ENCODE assay signal across 19 cellular contexts in genomic region chr17:75820411-75821080, GRCh38. TPM values are rescaled to one million over a fixed set of nuclear protein-coding genes. Genes with fewer than 3 reads are reported as not detected.
A peak's percentile ranks its signal among the peaks of the same experiment; 100 is the strongest.
DNase-seq lines count a peak whose midpoint lies in the region; ATAC-seq, FAIRE-seq and TF ChIP-seq lines count a peak whose summit lies in the region.
"Had no signal": no experiment of that assay in that cellular context is flagged by ENCODE, and none has a peak within 500 bp of the region (broad histone marks: within the 10 kb centered on the region; RNA-seq: fewer than 3 reads in every experiment).

No MANE protein-coding gene starts in this region.

- 85% methylated on average over 15 of the region's 15 CpGs for WGBS in SK-N-SH (ENCODE audit: low lambda C conversion rate)
- WGBS in HepG2 (ENCODE audit: low lambda C conversion rate), result 81% methylated on average over 13 of the region's 15 CpGs
- 70% methylated on average over 2 of the region's 15 CpGs for WGBS in right lobe of liver (ENCODE audit: insufficient coverage, low coverage, low lambda C conversion rate, missing lambda C conversion rate)

- ATAC-seq in SK-N-SH treated with all-trans-retinoic acid at 6 μM for 48 hours, result no peak
- no peak for ATAC-seq in HepG2
- no peak for ATAC-seq in right lobe of liver
- no peak for ATAC-seq in central memory CD8-positive, alpha-beta T cell (replicated peaks; ENCODE audit: extremely low read depth, poor library complexity, severe bottlenecking)
- no peak for ATAC-seq in stimulated activated effector memory CD8-positive, alpha-beta T cell treated with anti-CD3 and anti-CD28 coated beads, Interleukin-12 subunit alpha, Interleukin-12 subunit beta, amount 100 ng/mL, for 72 hours
- ATAC-seq in GM23338, result no peak
- ATAC-seq: PC-3 had no signal

- POLR2A ChIA-PET in SK-N-SH (lab: Yijun Ruan, JAX) (interaction anchor here (0.9 to 4.7 kb wide), 4 partner anchors 11 to 45 kb away, joined by 3 to 31 read pairs (median 6); partner anchors contain the start of gene UNK), HepG2 (lab: Yijun Ruan, JAX) (interaction anchor here (0.6 to 3.9 kb wide), 4 partner anchors 23 to 304 kb away, joined by 3 to 24 read pairs (median 6); partner anchors contain the start of gene UNC13D)

- H3K4me2 ChIP-seq in SK-N-SH, result no peak overlapping the region
- no peak overlapping the region for H3K4me2 ChIP-seq in HepG2 (ENCODE audit: low read depth, low read length)
- no peak overlapping the region for H3K4me2 ChIP-seq in GM23338
- H3K4me2 ChIP-seq: KMS-11 had no signal

- in situ Hi-C loops in HepG2 (cut with HindIII; ENCODE audit: extremely low pct_ligation_motif_present, low pct_unique_long_range_greater_than_20kb), result no loop called here

- no peak for TF ChIP-seq POLR2A in HepG2 (IDR thresholded peaks at IDR 0.05; ENCODE audit: insufficient read depth in 1 of 2, low read depth in 2 of 2, low read length in 2 of 2)
- TF ChIP-seq POLR2A in right lobe of liver (IDR thresholded peaks at IDR 0.05), result no peak

- peaks cover 2% of the 10 kb centered on the region for H3F3A ChIP-seq in SK-N-SH (replicated peaks; ENCODE audit: insufficient read depth)
- 0 out of 2 replicates have a peak, but pooled peaks cover 4% of the 10 kb centered on the region for H3F3A ChIP-seq in GM23338 (replicated peaks; ENCODE audit: low read depth)

- DNase-seq in SK-N-SH, result peak; percentile 48
- DNase-seq in HepG2 (ENCODE audit: low spot score), result no peak
- no peak for DNase-seq in right lobe of liver
- DNase-seq in central memory CD8-positive, alpha-beta T cell (ENCODE audit: low spot score in 2 of 2), result no peak
- DNase-seq in stimulated activated effector memory CD8-positive, alpha-beta T cell treated with anti-CD3 and anti-CD28 coated beads, Interleukin-12 subunit alpha, Interleukin-12 subunit beta, amount 100 ng/mL, for 72 hours (ENCODE audit: low spot score in 2 of 2), result no peak
- DNase-seq in NCI-H69 (lab: John Stamatoyannopoulos, UW), result no peak
- DNase-seq in GM23338 (ENCODE audit: low spot score), result no peak
- DNase-seq: GDM1, HFFc6, MG63, NCI-H1092, NCI-H146, NCI-H2081, NCI-H82, PC-3 had no signal

- H3K36me3 Mint-ChIP-seq in central memory CD8-positive, alpha-beta T cell (ENCODE audit: insufficient read depth), result peaks cover 16% of the 10 kb centered on the region
- peaks cover 77% of the 10 kb centered on the region for H3K36me3 Mint-ChIP-seq in stimulated activated effector memory CD8-positive, alpha-beta T cell treated with anti-CD3 and anti-CD28 coated beads, Interleukin-12 subunit alpha, Interleukin-12 subunit beta, amount 100 ng/mL, for 72 hours
- peaks cover 53% of the 10 kb centered on the region for H3K36me3 Mint-ChIP-seq in GM23338 (ENCODE audit: low read depth)

- H3K4me3 Mint-ChIP-seq in central memory CD8-positive, alpha-beta T cell, result no peak overlapping the region
- no peak overlapping the region for H3K4me3 Mint-ChIP-seq in stimulated activated effector memory CD8-positive, alpha-beta T cell treated with anti-CD3 and anti-CD28 coated beads, Interleukin-12 subunit alpha, Interleukin-12 subunit beta, amount 100 ng/mL, for 72 hours
- no peak overlapping the region for H3K4me3 Mint-ChIP-seq in GM23338
- H3K4me3 Mint-ChIP-seq: HFFc6 had no signal

- TF ChIP-seq RAD21 in SK-N-SH (IDR thresholded peaks at IDR 0.05; ENCODE audit: low read length), result no peak
- TF ChIP-seq RAD21 in HepG2 (CRISPR knock-in tag; IDR thresholded peaks at IDR 0.05), result no peak

- TF ChIP-seq EP300 in SK-N-SH (IDR thresholded peaks at IDR 0.05; ENCODE audit: borderline replicate concordance in 1 of 2, low read depth in 1 of 2, low read length in 1 of 2) (no peak), HepG2 (IDR thresholded peaks at IDR 0.05; ENCODE audit: low read depth in 2 of 2, low read length in 2 of 2) (no peak), HepG2 (CRISPR knock-in tag; IDR thresholded peaks at IDR 0.05; ENCODE audit: borderline replicate concordance) (no peak)

- peaks cover under 1 to 22% of the 10 kb centered on the region in 2 experiments; a peak in 2 of 4 replicates for H3K4me1 ChIP-seq in SK-N-SH (ENCODE audit: control insufficient read depth in 1 of 2, insufficient read depth in 2 of 2, low read depth in 1 of 2, low read length in 1 of 2)
- no peaks in the 10 kb centered on the region for H3K4me1 ChIP-seq in HepG2 (ENCODE audit: insufficient read depth, low read length)
- H3K4me1 ChIP-seq in right lobe of liver, result peaks cover 0 to 10% (median 0%) of the 10 kb centered on the region in 4 donors
- H3K4me1 ChIP-seq in GM23338 (ENCODE audit: insufficient read depth), result no peaks in the 10 kb centered on the region

- H3K9me3 Mint-ChIP-seq in central memory CD8-positive, alpha-beta T cell, result no peaks in the 10 kb centered on the region
- H3K9me3 Mint-ChIP-seq in stimulated activated effector memory CD8-positive, alpha-beta T cell treated with anti-CD3 and anti-CD28 coated beads, Interleukin-12 subunit alpha, Interleukin-12 subunit beta, amount 100 ng/mL, for 72 hours, result no peaks in the 10 kb centered on the region
- no peaks in the 10 kb centered on the region for H3K9me3 Mint-ChIP-seq in GM23338
- H3K9me3 Mint-ChIP-seq: HFFc6 had no signal

- CTCF ChIA-PET in SK-N-SH (lab: Yijun Ruan, JAX) (interaction anchor here (0.8 to 11.0 kb wide), 9 partner anchors 10 to 726 kb away, joined by 3 to 111 read pairs (median 7); partner anchors contain the start of gene SMIM5), HepG2 (lab: Yijun Ruan, JAX; ENCODE audit: low intra/inter-chr PET ratio, low total read pairs) (no interaction called here)

- H3K27ac ChIP-seq in SK-N-SH (ENCODE audit: low read depth in 2 of 2, low read length in 1 of 2) (0 out of 4 replicates have a peak overlapping the region, but pooled peaks of 1 of the 2 experiments have one; percentile 23), HepG2 (ENCODE audit: extremely low read length, insufficient read depth, low read length) (no peak overlapping the region), right lobe of liver (no peak overlapping the region), GM23338 (ENCODE audit: low read depth) (no peak overlapping the region)
- H3K27ac ChIP-seq: KMS-11 had no signal

- H3K4me1 Mint-ChIP-seq in central memory CD8-positive, alpha-beta T cell, result peaks cover 18% of the 10 kb centered on the region
- peaks cover 20% of the 10 kb centered on the region for H3K4me1 Mint-ChIP-seq in stimulated activated effector memory CD8-positive, alpha-beta T cell treated with anti-CD3 and anti-CD28 coated beads, Interleukin-12 subunit alpha, Interleukin-12 subunit beta, amount 100 ng/mL, for 72 hours
- no peaks in the 10 kb centered on the region for H3K4me1 Mint-ChIP-seq in GM23338

- TF ChIP-seq CTCF in SK-N-SH (IDR thresholded peaks at IDR 0.05), result no peak
- TF ChIP-seq CTCF in HepG2 (CRISPR knock-in tag; IDR thresholded peaks at IDR 0.05), result no peak
- no peak for TF ChIP-seq CTCF in right lobe of liver (IDR thresholded peaks at IDR 0.05)
- TF ChIP-seq CTCF in GM23338 (conservative IDR thresholded peaks at IDR 0.05; ENCODE audit: low read depth in 2 of 2), result no peak

- H3K4me3 ChIP-seq in SK-N-SH (ENCODE audit: low read depth in 2 of 2, low read length in 1 of 2) (no peak overlapping the region), HepG2 (replicated peaks in 1 of 3; ENCODE audit: insufficient read depth in 1 of 3, low read depth in 2 of 3, low read length in 3 of 3) (no peak overlapping the region), right lobe of liver (no peak overlapping the region), GM23338 (no peak overlapping the region)
- H3K4me3 ChIP-seq: MG63 had no signal

- no peak overlapping the region for H2AFZ ChIP-seq in SK-N-SH (ENCODE audit: low read depth)
- no peak overlapping the region for H2AFZ ChIP-seq in HepG2 (ENCODE audit: low read length)
- no peak overlapping the region for H2AFZ ChIP-seq in GM23338

- peak overlapping the region; percentile 80 for H3K27ac Mint-ChIP-seq in central memory CD8-positive, alpha-beta T cell (ENCODE audit: low read depth)
- H3K27ac Mint-ChIP-seq in stimulated activated effector memory CD8-positive, alpha-beta T cell treated with anti-CD3 and anti-CD28 coated beads, Interleukin-12 subunit alpha, Interleukin-12 subunit beta, amount 100 ng/mL, for 72 hours, result peak overlapping the region; percentile 91
- no peak overlapping the region for H3K27ac Mint-ChIP-seq in GM23338
- H3K27ac Mint-ChIP-seq: HFFc6 had no signal

- H3K9ac ChIP-seq in SK-N-SH (no peak overlapping the region), HepG2 (ENCODE audit: insufficient read depth, low read depth, low read length) (no peak overlapping the region)
- H3K9ac ChIP-seq: KMS-11 had no signal

- no peaks in the 10 kb centered on the region for H3K27me3 Mint-ChIP-seq in central memory CD8-positive, alpha-beta T cell
- H3K27me3 Mint-ChIP-seq in GM23338 (ENCODE audit: insufficient read depth, low read depth, poor library complexity), result peaks cover 4% of the 10 kb centered on the region

- FAIRE-seq in HepG2 (lab: Jason Lieb, UNC), result no peak
- FAIRE-seq: GM12891, GM18507 had no signal

- H3K9me3 ChIP-seq in SK-N-SH (no peaks in the 10 kb centered on the region), HepG2 (ENCODE audit: low read length) (no peaks in the 10 kb centered on the region), right lobe of liver (no peaks in the 10 kb centered on the region)
- H3K9me3 ChIP-seq: MG63 had no signal

- H3K9me2 ChIP-seq in SK-N-SH, result no peaks in the 10 kb centered on the region
- H3K9me2 ChIP-seq in GM23338 (ENCODE audit: insufficient read depth), result no peaks in the 10 kb centered on the region

- peaks cover 19 to 80% of the 10 kb centered on the region in 2 experiments for H3K36me3 ChIP-seq in SK-N-SH (replicated peaks in 1 of 2; ENCODE audit: control insufficient read depth in 1 of 2, insufficient read depth in 2 of 2, low read length in 1 of 2)
- H3K36me3 ChIP-seq in HepG2 (replicated peaks in 1 of 2; ENCODE audit: control insufficient read depth in 1 of 2, insufficient read depth in 2 of 2, low read length in 2 of 2), result peaks cover 47 to 83% of the 10 kb centered on the region in 2 experiments
- peaks cover 0 to 44% (median 15%) of the 10 kb centered on the region in 4 donors for H3K36me3 ChIP-seq in right lobe of liver
- H3K36me3 ChIP-seq in GM23338 (ENCODE audit: insufficient read depth), result no peaks in the 10 kb centered on the region; the same call in none of the 2 replicates

- no TSS peak for BruUV-seq in HepG2 (replicated peaks; lab: Mats Ljungman, UMichigan)

- intact Hi-C loops in HepG2 (cut with micrococcal nuclease; ENCODE audit: unreplicated experiment) (no loop called here), right lobe of liver (cut with DNase I) (loop anchor here in 1 of 2 donors (10.0 kb wide), 1 partner anchor 66 kb away; no protein-coding TSS in a partner anchor)

- no peaks in the 10 kb centered on the region for H3K27me3 ChIP-seq in SK-N-SH (ENCODE audit: insufficient read depth)
- no peaks in the 10 kb centered on the region for H3K27me3 ChIP-seq in HepG2 (ENCODE audit: control insufficient read depth in 1 of 2, insufficient read depth in 2 of 2, low read length in 2 of 2)
- H3K27me3 ChIP-seq in right lobe of liver, result no peaks in the 10 kb centered on the region
- H3K27me3 ChIP-seq in GM23338 (ENCODE audit: insufficient read depth), result no peaks in the 10 kb centered on the region
- H3K27me3 ChIP-seq: MG63 had no signal

- H4K20me1 ChIP-seq in SK-N-SH (ENCODE audit: insufficient read depth) (no peaks in the 10 kb centered on the region), HepG2 (ENCODE audit: insufficient read depth, low read length) (no peaks in the 10 kb centered on the region), GM23338 (replicated peaks; ENCODE audit: insufficient read depth) (no peaks in the 10 kb centered on the region; the same call in 1 of the 2 replicates)

- H3K79me2 ChIP-seq in SK-N-SH (ENCODE audit: insufficient read depth) (no peaks in the 10 kb centered on the region), HepG2 (ENCODE audit: insufficient read depth, low read length) (no peaks in the 10 kb centered on the region), GM23338 (replicated peaks; ENCODE audit: insufficient read depth) (no peaks in the 10 kb centered on the region)

RNA-seq across cellular contexts. Expression of gene UNC13D, which starts 23.7 kb away (rescaled TPM):
- polyA plus RNA-seq in SK-N-SH (2012; rRNA removed) (0.99 and 1.3 TPM in 2 replicates), HepG2 (2011; rRNA removed) (29.7 and 40.0 TPM in 2 replicates), GM23338 (2016; fragmentation: Nextera tagmentation; extraction: Ambion mirVana) (10.5 and 10.8 TPM in 2 replicates)
- polyA plus RNA-seq in SK-N-SH (2012; cell fraction: cytosol; rRNA removed), result 0.41 and 1.2 TPM in 2 replicates
- 6.5 and 8.9 TPM in 2 replicates for polyA plus RNA-seq in SK-N-SH (2012; cell fraction: nucleus; rRNA removed)
- total RNA-seq in HepG2 (2016; rRNA removed; fragmentation: Illumina TruSeq; extraction: Trizol) (27.2 and 42.7 TPM in 2 replicates), right lobe of liver (10 to 100 TPM in 3 of 6 experiments, 1 to 10 TPM in 3; 3.4 to 12.5 (median 10.7) TPM)
- 14.5 and 15.7 TPM in 2 replicates for total RNA-seq in HepG2 (2016; cell fraction: cytosol; rRNA removed; fragmentation: Illumina TruSeq; extraction: Trizol; ENCODE audit: low read depth)
- 22.9 and 43.4 TPM in 2 replicates for total RNA-seq in HepG2 (2016; cell fraction: insoluble cytoplasmic fraction; rRNA removed; fragmentation: Illumina TruSeq; extraction: Trizol)
- 23.8 and 27.2 TPM in 2 replicates for total RNA-seq in HepG2 (2016; cell fraction: membrane; rRNA removed; fragmentation: Illumina TruSeq; extraction: Trizol)
- 38.7 and 48.5 TPM in 2 replicates for total RNA-seq in HepG2 (2016; cell fraction: nucleus; rRNA removed; fragmentation: Illumina TruSeq; extraction: Trizol)
- polyA plus RNA-seq in HepG2 (2011; cell fraction: cytosol; rRNA removed), result 7.5 and 12.9 TPM in 2 replicates
- polyA plus RNA-seq in HepG2 (2011; cell fraction: nucleus; rRNA removed), result 244 and 327 TPM in 2 replicates
- 21.7 and 27.3 TPM in 2 replicates for polyA plus RNA-seq in HepG2 (2012)
- 6.0 and 6.9 TPM in 2 replicates for polyA plus RNA-seq in HepG2 (2016; cell fraction: cytosol; fragmentation: Illumina TruSeq; extraction: Trizol; ENCODE audit: low read depth)
- polyA plus RNA-seq in HepG2 (2016; cell fraction: insoluble cytoplasmic fraction; fragmentation: Illumina TruSeq; extraction: Trizol; ENCODE audit: low read depth), result 21.6 and 29.9 TPM in 2 replicates
- 17.3 and 18.9 TPM in 2 replicates for polyA plus RNA-seq in HepG2 (2016; cell fraction: membrane; fragmentation: Illumina TruSeq; extraction: Trizol; ENCODE audit: low read depth)
- 126 and 127 TPM in 2 replicates for polyA plus RNA-seq in HepG2 (2016; cell fraction: nucleus; fragmentation: Illumina TruSeq; extraction: Trizol; ENCODE audit: insufficient read depth, low read depth)
- polyA minus RNA-seq in HepG2 (2011; rRNA and poly(A)+ RNA removed; ENCODE audit: low replicate concordance), result 76.6 and 82.7 TPM in 2 replicates
- polyA minus RNA-seq in HepG2 (2011; cell fraction: cytosol; rRNA and poly(A)+ RNA removed), result 20.3 and 24.5 TPM in 2 replicates
- polyA minus RNA-seq in HepG2 (2011; cell fraction: nucleus; rRNA and poly(A)+ RNA removed), result 59.1 and 68.5 TPM in 2 replicates
- total RNA-seq in GM23338 (2014; rRNA removed; shearing (Covaris generic)), result 3.8 and 5.9 TPM in 2 replicates

RNA-seq across cellular contexts. Expression of gene WBP2, which starts 34.6 kb away (rescaled TPM):
- polyA plus RNA-seq in SK-N-SH (2012; rRNA removed), result 49.7 and 55.8 TPM in 2 replicates
- 31.9 and 42.5 TPM in 2 replicates for polyA plus RNA-seq in SK-N-SH (2012; cell fraction: cytosol; rRNA removed)
- 63.2 and 67.1 TPM in 2 replicates for polyA plus RNA-seq in SK-N-SH (2012; cell fraction: nucleus; rRNA removed)
- 28.2 and 29.2 TPM in 2 replicates for total RNA-seq in HepG2 (2016; rRNA removed; fragmentation: Illumina TruSeq; extraction: Trizol)
- 15.4 and 19.3 TPM in 2 replicates for total RNA-seq in HepG2 (2016; cell fraction: cytosol; rRNA removed; fragmentation: Illumina TruSeq; extraction: Trizol; ENCODE audit: low read depth)
- total RNA-seq in HepG2 (2016; cell fraction: insoluble cytoplasmic fraction; rRNA removed; fragmentation: Illumina TruSeq; extraction: Trizol), result 23.5 and 33.2 TPM in 2 replicates
- 22.1 and 25.3 TPM in 2 replicates for total RNA-seq in HepG2 (2016; cell fraction: membrane; rRNA removed; fragmentation: Illumina TruSeq; extraction: Trizol)
- 17.9 and 23.5 TPM in 2 replicates for total RNA-seq in HepG2 (2016; cell fraction: nucleus; rRNA removed; fragmentation: Illumina TruSeq; extraction: Trizol)
- 29.5 and 34.6 TPM in 2 replicates for polyA plus RNA-seq in HepG2 (2011; rRNA removed)
- 24.9 and 26.1 TPM in 2 replicates for polyA plus RNA-seq in HepG2 (2011; cell fraction: cytosol; rRNA removed)
- 77.1 and 77.4 TPM in 2 replicates for polyA plus RNA-seq in HepG2 (2011; cell fraction: nucleus; rRNA removed)
- polyA plus RNA-seq in HepG2 (2012), result 95.2 and 97.1 TPM in 2 replicates
- 14.4 and 17.2 TPM in 2 replicates for polyA plus RNA-seq in HepG2 (2016; cell fraction: cytosol; fragmentation: Illumina TruSeq; extraction: Trizol; ENCODE audit: low read depth)
- polyA plus RNA-seq in HepG2 (2016; cell fraction: insoluble cytoplasmic fraction; fragmentation: Illumina TruSeq; extraction: Trizol; ENCODE audit: low read depth), result 51.6 and 76.7 TPM in 2 replicates
- polyA plus RNA-seq in HepG2 (2016; cell fraction: membrane; fragmentation: Illumina TruSeq; extraction: Trizol; ENCODE audit: low read depth), result 27.3 and 29.7 TPM in 2 replicates
- polyA plus RNA-seq in HepG2 (2016; cell fraction: nucleus; fragmentation: Illumina TruSeq; extraction: Trizol; ENCODE audit: insufficient read depth, low read depth), result 87.1 and 89.4 TPM in 2 replicates
- polyA minus RNA-seq in HepG2 (2011; rRNA and poly(A)+ RNA removed; ENCODE audit: low replicate concordance), result 39.8 and 42.3 TPM in 2 replicates
- polyA minus RNA-seq in HepG2 (2011; cell fraction: cytosol; rRNA and poly(A)+ RNA removed), result 35.5 and 39.9 TPM in 2 replicates
- polyA minus RNA-seq in HepG2 (2011; cell fraction: nucleus; rRNA and poly(A)+ RNA removed), result 30.1 and 38.2 TPM in 2 replicates
- total RNA-seq in right lobe of liver, result 10 to 100 TPM; 57.5 to 99.2 (median 68.7) TPM
- total RNA-seq in GM23338 (2014; rRNA removed; shearing (Covaris generic)), result 34.9 and 36.2 TPM in 2 replicates
- polyA plus RNA-seq in GM23338 (2016; fragmentation: Nextera tagmentation; extraction: Ambion mirVana), result 59.5 and 63.5 TPM in 2 replicates

RNA-seq across cellular contexts. Expression of gene UNK, which starts 35.9 kb away (rescaled TPM):
- polyA plus RNA-seq in SK-N-SH (2012; rRNA removed), result 19.9 and 24.8 TPM in 2 replicates
- 22.1 and 26.9 TPM in 2 replicates for polyA plus RNA-seq in SK-N-SH (2012; cell fraction: cytosol; rRNA removed)
- polyA plus RNA-seq in SK-N-SH (2012; cell fraction: nucleus; rRNA removed), result 54.0 and 54.3 TPM in 2 replicates
- 28.6 and 33.0 TPM in 2 replicates for total RNA-seq in HepG2 (2016; rRNA removed; fragmentation: Illumina TruSeq; extraction: Trizol)
- 37.2 and 44.0 TPM in 2 replicates for total RNA-seq in HepG2 (2016; cell fraction: cytosol; rRNA removed; fragmentation: Illumina TruSeq; extraction: Trizol; ENCODE audit: low read depth)
- total RNA-seq in HepG2 (2016; cell fraction: insoluble cytoplasmic fraction; rRNA removed; fragmentation: Illumina TruSeq; extraction: Trizol), result 21.2 and 33.0 TPM in 2 replicates
- 58.6 and 59.5 TPM in 2 replicates for total RNA-seq in HepG2 (2016; cell fraction: membrane; rRNA removed; fragmentation: Illumina TruSeq; extraction: Trizol)
- total RNA-seq in HepG2 (2016; cell fraction: nucleus; rRNA removed; fragmentation: Illumina TruSeq; extraction: Trizol), result 38.6 and 43.6 TPM in 2 replicates
- 30.7 and 31.6 TPM in 2 replicates for polyA plus RNA-seq in HepG2 (2011; rRNA removed)
- polyA plus RNA-seq in HepG2 (2011; cell fraction: cytosol; rRNA removed), result 18.7 and 21.7 TPM in 2 replicates
- 50.0 and 56.4 TPM in 2 replicates for polyA plus RNA-seq in HepG2 (2011; cell fraction: nucleus; rRNA removed)
- 20.8 and 23.9 TPM in 2 replicates for polyA plus RNA-seq in HepG2 (2012)
- polyA plus RNA-seq in HepG2 (2016; cell fraction: cytosol; fragmentation: Illumina TruSeq; extraction: Trizol; ENCODE audit: low read depth), result 55.3 and 62.7 TPM in 2 replicates
- polyA plus RNA-seq in HepG2 (2016; cell fraction: insoluble cytoplasmic fraction; fragmentation: Illumina TruSeq; extraction: Trizol; ENCODE audit: low read depth), result 28.7 and 35.1 TPM in 2 replicates
- polyA plus RNA-seq in HepG2 (2016; cell fraction: membrane; fragmentation: Illumina TruSeq; extraction: Trizol; ENCODE audit: low read depth), result 64.7 and 69.9 TPM in 2 replicates
- 52.8 and 60.0 TPM in 2 replicates for polyA plus RNA-seq in HepG2 (2016; cell fraction: nucleus; fragmentation: Illumina TruSeq; extraction: Trizol; ENCODE audit: insufficient read depth, low read depth)
- 24.3 and 28.1 TPM in 2 replicates for polyA minus RNA-seq in HepG2 (2011; rRNA and poly(A)+ RNA removed; ENCODE audit: low replicate concordance)
- polyA minus RNA-seq in HepG2 (2011; cell fraction: cytosol; rRNA and poly(A)+ RNA removed), result 10.4 and 14.9 TPM in 2 replicates
- 78.9 and 91.3 TPM in 2 replicates for polyA minus RNA-seq in HepG2 (2011; cell fraction: nucleus; rRNA and poly(A)+ RNA removed)
- 10 to 100 TPM in 4 of 6 experiments, 1 to 10 TPM in 2; 5.8 to 29.2 (median 11.1) TPM for total RNA-seq in right lobe of liver
- total RNA-seq in GM23338 (2014; rRNA removed; shearing (Covaris generic)), result 65.2 and 67.0 TPM in 2 replicates
- polyA plus RNA-seq in GM23338 (2016; fragmentation: Nextera tagmentation; extraction: Ambion mirVana), result 16.6 and 21.8 TPM in 2 replicates

RNA-seq across cellular contexts. Expression of gene GALK1, which starts 55.6 kb away (rescaled TPM):
- polyA plus RNA-seq in SK-N-SH (2012; rRNA removed) (36.5 and 39.2 TPM in 2 replicates), HepG2 (2011; rRNA removed) (59.9 and 93.0 TPM in 2 replicates), GM23338 (2016; fragmentation: Nextera tagmentation; extraction: Ambion mirVana) (31.7 and 34.7 TPM in 2 replicates)
- 12.4 and 22.4 TPM in 2 replicates for polyA plus RNA-seq in SK-N-SH (2012; cell fraction: cytosol; rRNA removed)
- polyA plus RNA-seq in SK-N-SH (2012; cell fraction: nucleus; rRNA removed), result 82.6 and 138 TPM in 2 replicates
- total RNA-seq in HepG2 (2016; rRNA removed; fragmentation: Illumina TruSeq; extraction: Trizol) (93.6 and 95.6 TPM in 2 replicates), right lobe of liver (10 to 100 TPM; 38.6 to 87.4 (median 76.9) TPM)
- total RNA-seq in HepG2 (2016; cell fraction: cytosol; rRNA removed; fragmentation: Illumina TruSeq; extraction: Trizol; ENCODE audit: low read depth), result 31.6 and 39.5 TPM in 2 replicates
- total RNA-seq in HepG2 (2016; cell fraction: insoluble cytoplasmic fraction; rRNA removed; fragmentation: Illumina TruSeq; extraction: Trizol), result 94.0 and 98.0 TPM in 2 replicates
- 35.0 and 44.2 TPM in 2 replicates for total RNA-seq in HepG2 (2016; cell fraction: membrane; rRNA removed; fragmentation: Illumina TruSeq; extraction: Trizol)
- total RNA-seq in HepG2 (2016; cell fraction: nucleus; rRNA removed; fragmentation: Illumina TruSeq; extraction: Trizol), result 44.3 and 48.9 TPM in 2 replicates
- polyA plus RNA-seq in HepG2 (2011; cell fraction: cytosol; rRNA removed), result 65.7 and 112 TPM in 2 replicates
- polyA plus RNA-seq in HepG2 (2011; cell fraction: nucleus; rRNA removed), result 162 and 164 TPM in 2 replicates
- polyA plus RNA-seq in HepG2 (2012), result 57.4 and 59.7 TPM in 2 replicates
- polyA plus RNA-seq in HepG2 (2016; cell fraction: cytosol; fragmentation: Illumina TruSeq; extraction: Trizol; ENCODE audit: low read depth), result 29.0 and 30.8 TPM in 2 replicates
- 86.3 and 86.5 TPM in 2 replicates for polyA plus RNA-seq in HepG2 (2016; cell fraction: insoluble cytoplasmic fraction; fragmentation: Illumina TruSeq; extraction: Trizol; ENCODE audit: low read depth)
- polyA plus RNA-seq in HepG2 (2016; cell fraction: membrane; fragmentation: Illumina TruSeq; extraction: Trizol; ENCODE audit: low read depth), result 25.3 and 27.1 TPM in 2 replicates
- polyA plus RNA-seq in HepG2 (2016; cell fraction: nucleus; fragmentation: Illumina TruSeq; extraction: Trizol; ENCODE audit: insufficient read depth, low read depth), result 72.3 and 78.9 TPM in 2 replicates
- polyA minus RNA-seq in HepG2 (2011; rRNA and poly(A)+ RNA removed; ENCODE audit: low replicate concordance), result 28.9 and 121 TPM in 2 replicates
- 45.9 and 49.6 TPM in 2 replicates for polyA minus RNA-seq in HepG2 (2011; cell fraction: cytosol; rRNA and poly(A)+ RNA removed)
- polyA minus RNA-seq in HepG2 (2011; cell fraction: nucleus; rRNA and poly(A)+ RNA removed), result 26.3 and 28.6 TPM in 2 replicates
- total RNA-seq in GM23338 (2014; rRNA removed; shearing (Covaris generic)), result 30.5 TPM in 2 replicates

RNA-seq across cellular contexts. Expression of gene TRIM47, which starts 57.8 kb away (rescaled TPM):
- polyA plus RNA-seq in SK-N-SH (2012; rRNA removed) (3.1 and 5.1 TPM in 2 replicates), HepG2 (2011; rRNA removed) (33.5 and 45.8 TPM in 2 replicates), GM23338 (2016; fragmentation: Nextera tagmentation; extraction: Ambion mirVana) (7.2 TPM in 2 replicates)
- 1.9 and 2.7 TPM in 2 replicates for polyA plus RNA-seq in SK-N-SH (2012; cell fraction: cytosol; rRNA removed)
- 6.9 and 7.6 TPM in 2 replicates for polyA plus RNA-seq in SK-N-SH (2012; cell fraction: nucleus; rRNA removed)
- total RNA-seq in HepG2 (2016; rRNA removed; fragmentation: Illumina TruSeq; extraction: Trizol) (59.7 and 82.0 TPM in 2 replicates), right lobe of liver (10 to 100 TPM in 5 of 6 experiments, 1 to 10 TPM in 1; 9.1 to 27.0 (median 21.5) TPM)
- 24.8 and 27.6 TPM in 2 replicates for total RNA-seq in HepG2 (2016; cell fraction: cytosol; rRNA removed; fragmentation: Illumina TruSeq; extraction: Trizol; ENCODE audit: low read depth)
- 52.0 and 87.1 TPM in 2 replicates for total RNA-seq in HepG2 (2016; cell fraction: insoluble cytoplasmic fraction; rRNA removed; fragmentation: Illumina TruSeq; extraction: Trizol)
- total RNA-seq in HepG2 (2016; cell fraction: membrane; rRNA removed; fragmentation: Illumina TruSeq; extraction: Trizol), result 34.8 and 37.7 TPM in 2 replicates
- 65.7 and 73.6 TPM in 2 replicates for total RNA-seq in HepG2 (2016; cell fraction: nucleus; rRNA removed; fragmentation: Illumina TruSeq; extraction: Trizol)
- 29.2 and 33.8 TPM in 2 replicates for polyA plus RNA-seq in HepG2 (2011; cell fraction: cytosol; rRNA removed)
- polyA plus RNA-seq in HepG2 (2011; cell fraction: nucleus; rRNA removed), result 126 and 158 TPM in 2 replicates
- 46.3 and 58.3 TPM in 2 replicates for polyA plus RNA-seq in HepG2 (2012)
- polyA plus RNA-seq in HepG2 (2016; cell fraction: cytosol; fragmentation: Illumina TruSeq; extraction: Trizol; ENCODE audit: low read depth), result 11.8 and 13.6 TPM in 2 replicates
- polyA plus RNA-seq in HepG2 (2016; cell fraction: insoluble cytoplasmic fraction; fragmentation: Illumina TruSeq; extraction: Trizol; ENCODE audit: low read depth), result 67.4 and 93.5 TPM in 2 replicates
- 24.7 and 30.6 TPM in 2 replicates for polyA plus RNA-seq in HepG2 (2016; cell fraction: membrane; fragmentation: Illumina TruSeq; extraction: Trizol; ENCODE audit: low read depth)
- polyA plus RNA-seq in HepG2 (2016; cell fraction: nucleus; fragmentation: Illumina TruSeq; extraction: Trizol; ENCODE audit: insufficient read depth, low read depth), result 129 and 138 TPM in 2 replicates
- 24.4 and 64.0 TPM in 2 replicates for polyA minus RNA-seq in HepG2 (2011; rRNA and poly(A)+ RNA removed; ENCODE audit: low replicate concordance)
- 30.4 and 41.4 TPM in 2 replicates for polyA minus RNA-seq in HepG2 (2011; cell fraction: cytosol; rRNA and poly(A)+ RNA removed)
- polyA minus RNA-seq in HepG2 (2011; cell fraction: nucleus; rRNA and poly(A)+ RNA removed), result 31.9 and 40.8 TPM in 2 replicates
- total RNA-seq in GM23338 (2014; rRNA removed; shearing (Covaris generic)), result 9.9 and 12.5 TPM in 2 replicates
